ENCODE assay signal across 8 cellular contexts in genomic region chr9:108062680-108063079, GRCh38.
"Had no signal": no experiment of that assay in that cellular context is flagged by ENCODE, and none has a peak within 500 bp of the region (broad histone marks: within the 10 kb centered on the region; RNA-seq: fewer than 3 reads in every experiment).

No MANE protein-coding gene starts in this region.

- H3K9ac ChIP-seq: KMS-11 had no signal

- H3K4me1 Mint-ChIP-seq: IgD-negative memory B cell had no signal

- H3K4me2 ChIP-seq: KMS-11 had no signal

- H3K4me3 Mint-ChIP-seq: IgD-negative memory B cell had no signal

- H3K27me3 Mint-ChIP-seq: IgD-negative memory B cell had no signal

- FAIRE-seq: HepG2, HTR-8/SVneo had no signal

- H3K27ac Mint-ChIP-seq: IgD-negative memory B cell had no signal

- H3K27ac ChIP-seq: HL-60, KMS-11 had no signal

- DNase-seq: IMR-90, KBM-7, KG1 had no signal

- ATAC-seq: HepG2 had no signal
